ENCODE assay signal across 8 cellular contexts in genomic region chr20:45415822-45416637, GRCh38. TPM values are rescaled to one million over a fixed set of nuclear protein-coding genes. Genes with fewer than 3 reads are reported as not detected.
DNase-seq lines count a peak whose midpoint lies in the region; TF ChIP-seq lines count a peak whose summit lies in the region.

PIGT (plus strand) TSS chr20:45416141; CDS start chr20:45416157, 16 bp downstream.

- DNase-seq in EL (peak; percentile 86), GOT3 (lab: John Stamatoyannopoulos, UW) (peak; percentile 61), LoVo (ENCODE audit: low spot score) (peak; percentile 89), SHP77 (lab: John Stamatoyannopoulos, UW) (peak; percentile 93), fibroblast of the aortic adventitia (ENCODE audit: low read depth) (peak; percentile 74), nephron progenitor cell (peak; percentile 77)
- DNase-seq in activated T-helper 9 cell treated with anti-CD3 and anti-CD28 coated beads, Interleukin-2, amount 50 U/mL, for 16 hours (ENCODE audit: low read depth), result peak; percentile 83

- H3K27me3 Mint-ChIP-seq in nephron progenitor cell (ENCODE audit: low read depth, poor library complexity), result peaks cover 15% of the 10 kb centered on the region
- no peaks in the 10 kb centered on the region for H3K27me3 Mint-ChIP-seq in stimulated activated naive CD8-positive, alpha-beta T cell treated with anti-CD3 and anti-CD28 coated beads, Interleukin-15, Interleukin-2, amounts not matched to agents 100 ng/mL and 50 ng/mL, for 24 hours

- H3K27ac Mint-ChIP-seq in nephron progenitor cell, result peak within 1 kb of the TSS; percentile 21
- peak within 1 kb of the TSS; percentile 96 for H3K27ac Mint-ChIP-seq in stimulated activated naive CD8-positive, alpha-beta T cell treated with anti-CD3 and anti-CD28 coated beads, Interleukin-15, Interleukin-2, amounts not matched to agents 100 ng/mL and 50 ng/mL, for 24 hours

- no peaks in the 10 kb centered on the region for H3K9me3 Mint-ChIP-seq in nephron progenitor cell
- no peaks in the 10 kb centered on the region for H3K9me3 Mint-ChIP-seq in stimulated activated naive CD8-positive, alpha-beta T cell treated with anti-CD3 and anti-CD28 coated beads, Interleukin-15, Interleukin-2, amounts not matched to agents 100 ng/mL and 50 ng/mL, for 24 hours

- TF ChIP-seq CTCF in fibroblast of the aortic adventitia (IDR thresholded peaks at IDR 0.05; ENCODE audit: insufficient read depth, low read length) (no peak), nephron progenitor cell (IDR thresholded peaks at IDR 0.05) (no peak)

- H3K4me1 Mint-ChIP-seq in nephron progenitor cell, result peaks cover 44% of the 10 kb centered on the region
- H3K4me1 Mint-ChIP-seq in stimulated activated naive CD8-positive, alpha-beta T cell treated with anti-CD3 and anti-CD28 coated beads, Interleukin-15, Interleukin-2, amounts not matched to agents 100 ng/mL and 50 ng/mL, for 24 hours (ENCODE audit: low read depth), result peaks cover 59% of the 10 kb centered on the region

- peaks cover 11% of the 10 kb centered on the region for H3K36me3 Mint-ChIP-seq in nephron progenitor cell (ENCODE audit: low read depth)
- peaks cover 38% of the 10 kb centered on the region for H3K36me3 Mint-ChIP-seq in stimulated activated naive CD8-positive, alpha-beta T cell treated with anti-CD3 and anti-CD28 coated beads, Interleukin-15, Interleukin-2, amounts not matched to agents 100 ng/mL and 50 ng/mL, for 24 hours (ENCODE audit: low read depth)

- peak within 1 kb of the TSS; percentile 97 for H3K4me3 ChIP-seq in fibroblast of the aortic adventitia (ENCODE audit: low read depth, low read length)

- H3K4me3 Mint-ChIP-seq in nephron progenitor cell, result peak within 1 kb of the TSS; percentile 94
- peak within 1 kb of the TSS; percentile 95 for H3K4me3 Mint-ChIP-seq in stimulated activated naive CD8-positive, alpha-beta T cell treated with anti-CD3 and anti-CD28 coated beads, Interleukin-15, Interleukin-2, amounts not matched to agents 100 ng/mL and 50 ng/mL, for 24 hours

RNA-seq across cellular contexts. Expression of gene PIGT, which starts in this region (rescaled TPM):
- 19.9 and 67.4 TPM in 2 replicates for total RNA-seq in fibroblast of the aortic adventitia (ENCODE audit: low replicate concordance)

Comparison
In these comparisons a context has a peak if more than half of its experiments do, and no peak if none do; other contexts are left out.
1. Peak in every context shown above with its lines: DNase-seq and H3K4me3 ChIP-seq.